In genomic region chrX:13748486-13748885, GRCh38 we compare ENCODE assay signal across 2 cellular contexts.
TF ChIP-seq lines count a peak whose summit lies in the region.

No MANE protein-coding gene starts in this region.

TF ChIP-seq in IMR-90, 13 proteins besides CTCF, POLR2A, EP300 and RAD21:
- no peak for TF ChIP-seq RFX5 (IDR thresholded peaks at IDR 0.05; ENCODE audit: low read depth, low read length)
- TF ChIP-seq MAZ (IDR thresholded peaks at IDR 0.05; ENCODE audit: borderline replicate concordance, low read depth, low read length) = no peak
- no peak for TF ChIP-seq ELK1 (IDR thresholded peaks at IDR 0.05; ENCODE audit: borderline replicate concordance, low read depth, low read length)
- TF ChIP-seq BHLHE40 (IDR thresholded peaks at IDR 0.05; ENCODE audit: low read depth, low read length) = no peak
- TF ChIP-seq USF2 (IDR thresholded peaks at IDR 0.05; ENCODE audit: low read depth, low read length) = no peak
- no peak for TF ChIP-seq NFE2L2 (IDR thresholded peaks at IDR 0.05; ENCODE audit: low read depth, low read length)
- no peak for TF ChIP-seq MAFK (IDR thresholded peaks at IDR 0.05; ENCODE audit: low read depth, low read length)
- TF ChIP-seq SMC3 (IDR thresholded peaks at IDR 0.05; ENCODE audit: low read depth, low read length) = no peak
- no peak for TF ChIP-seq RCOR1 (IDR thresholded peaks at IDR 0.05; ENCODE audit: insufficient replicate concordance, low read length)
- no peak for TF ChIP-seq CEBPB (IDR thresholded peaks at IDR 0.05; ENCODE audit: low read depth, low read length)
- TF ChIP-seq FOS (IDR thresholded peaks at IDR 0.05; ENCODE audit: low read depth, low read length) = no peak
- no peak for TF ChIP-seq CHD1 (IDR thresholded peaks at IDR 0.05; ENCODE audit: low read depth, low read length)
- no peak for TF ChIP-seq MXI1 (IDR thresholded peaks at IDR 0.05; ENCODE audit: borderline replicate concordance, low read depth, low read length)
TF ChIP-seq in IMR-90: peak in this region for 0.

TF ChIP-seq in SK-N-SH treated with all-trans-retinoic acid at 6 μM for 48 hours, 23 proteins besides CTCF, POLR2A, EP300 and RAD21:
- TF ChIP-seq SNAI2 (CRISPR knock-in tag; IDR thresholded peaks at IDR 0.05) = no peak
- no peak for TF ChIP-seq ESRRG (CRISPR knock-in tag; IDR thresholded peaks at IDR 0.05)
- no peak for TF ChIP-seq CREB5 (CRISPR knock-in tag; IDR thresholded peaks at IDR 0.05; ENCODE audit: low read depth)
- no peak for TF ChIP-seq GLIS3 (CRISPR knock-in tag; IDR thresholded peaks at IDR 0.05)
- TF ChIP-seq ZNF70 (CRISPR knock-in tag; IDR thresholded peaks at IDR 0.05) = no peak
- TF ChIP-seq ZFP30 (CRISPR knock-in tag; IDR thresholded peaks at IDR 0.05) = no peak
- TF ChIP-seq BACH2 (CRISPR knock-in tag; IDR thresholded peaks at IDR 0.05; ENCODE audit: borderline replicate concordance) = no peak
- no peak for TF ChIP-seq POU6F1 (CRISPR knock-in tag; IDR thresholded peaks at IDR 0.05; ENCODE audit: borderline replicate concordance, low read depth)
- no peak for TF ChIP-seq TSHZ2 (CRISPR knock-in tag; IDR thresholded peaks at IDR 0.05)
- no peak for TF ChIP-seq RARB (CRISPR knock-in tag; IDR thresholded peaks at IDR 0.05)
- TF ChIP-seq ZNF565 (CRISPR knock-in tag; conservative IDR thresholded peaks at IDR 0.05; ENCODE audit: low read depth) = no peak
- no peak for TF ChIP-seq ARNTL (CRISPR knock-in tag; IDR thresholded peaks at IDR 0.05; ENCODE audit: borderline replicate concordance, low read depth)
- no peak for TF ChIP-seq ISL1 (CRISPR knock-in tag; IDR thresholded peaks at IDR 0.05)
- no peak for TF ChIP-seq ZC3H10 (CRISPR knock-in tag; IDR thresholded peaks at IDR 0.05)
- no peak for TF ChIP-seq PATZ1 (CRISPR knock-in tag; IDR thresholded peaks at IDR 0.05; ENCODE audit: borderline replicate concordance)
- no peak for TF ChIP-seq OSR1 (CRISPR knock-in tag; IDR thresholded peaks at IDR 0.05)
- TF ChIP-seq CSRNP3 (CRISPR knock-in tag; IDR thresholded peaks at IDR 0.05) = no peak
- TF ChIP-seq CSDC2 (CRISPR knock-in tag; IDR thresholded peaks at IDR 0.05) = no peak
- TF ChIP-seq ZNF8 (CRISPR knock-in tag; IDR thresholded peaks at IDR 0.05) = no peak
